18 cellular contexts compared by ENCODE assay signal in genomic region chr21:26832513-26832912, GRCh38. TPM values are rescaled to one million over a fixed set of nuclear protein-coding genes. Genes with fewer than 3 reads are reported as not detected.
"Had no signal": no experiment of that assay in that cellular context is flagged by ENCODE, and none has a peak within 500 bp of the region (broad histone marks: within the 10 kb centered on the region; RNA-seq: fewer than 3 reads in every experiment).

No MANE protein-coding gene starts in this region.

- H3K4me3 Mint-ChIP-seq: activated naive CD4-positive, alpha-beta T cell treated with anti-CD3 and anti-CD28 coated beads, Interleukin-2, amount 50 U/mL, for 24 hours; dendritic cell treated with granulocyte-macrophage colony-stimulating factor and Interleukin-4, amounts not matched to agents 40 ng/mL and 50 ng/mL, for 4 days; naive thymus-derived CD8-positive, alpha-beta T cell had no signal

- H3K27ac ChIP-seq: esophagus muscularis mucosa, gastroesophageal sphincter, heart right ventricle, parathyroid adenoma, SJSA1, thyroid gland had no signal

- H3K9ac ChIP-seq: parathyroid adenoma had no signal

- H3K9me3 Mint-ChIP-seq: activated naive CD4-positive, alpha-beta T cell treated with anti-CD3 and anti-CD28 coated beads, Interleukin-2, amount 50 U/mL, for 24 hours; dendritic cell treated with granulocyte-macrophage colony-stimulating factor and Interleukin-4, amounts not matched to agents 40 ng/mL and 50 ng/mL, for 4 days; naive thymus-derived CD8-positive, alpha-beta T cell had no signal

- H3K27me3 Mint-ChIP-seq: dendritic cell treated with granulocyte-macrophage colony-stimulating factor and Interleukin-4, amounts not matched to agents 40 ng/mL and 50 ng/mL, for 4 days had no signal

- H3K36me3 Mint-ChIP-seq: activated naive CD4-positive, alpha-beta T cell treated with anti-CD3 and anti-CD28 coated beads, Interleukin-2, amount 50 U/mL, for 24 hours; naive thymus-derived CD8-positive, alpha-beta T cell had no signal

- H3K79me2 ChIP-seq: parathyroid adenoma had no signal

- H3K27me3 ChIP-seq: esophagus muscularis mucosa, gastroesophageal sphincter, heart right ventricle, SJSA1, thyroid gland had no signal

- H3K4me3 ChIP-seq: esophagus muscularis mucosa, gastroesophageal sphincter, heart right ventricle, SJSA1, thyroid gland had no signal

- H2AFZ ChIP-seq: parathyroid adenoma had no signal

- DNase-seq: activated CD4-positive, alpha-beta T cell treated with anti-CD3 and anti-CD28 coated beads, Interleukin-2, amount 50 U/mL, for 1 hour; activated CD4-positive, CD25-positive, alpha-beta regulatory T cell; activated T-cell treated with anti-CD3 and anti-CD28 coated beads, Interleukin-2, amount 50 U/mL, for 1 hour; amniotic stem cell; effector memory CD4-positive, alpha-beta T cell; heart right ventricle; mesendoderm; naive thymus-derived CD8-positive, alpha-beta T cell; stimulated activated CD4-positive, alpha-beta T cell treated with anti-CD3 and anti-CD28 coated beads, Interleukin-4, amount 100 ng/mL, for 24 hours; stimulated activated naive CD4-positive, alpha-beta T cell; thyroid gland had no signal

- H3K9me3 ChIP-seq: esophagus muscularis mucosa, gastroesophageal sphincter, heart right ventricle, SJSA1, thyroid gland had no signal

- ATAC-seq: naive thymus-derived CD8-positive, alpha-beta T cell; sciatic nerve had no signal

- H3K27ac Mint-ChIP-seq: activated naive CD4-positive, alpha-beta T cell treated with anti-CD3 and anti-CD28 coated beads, Interleukin-2, amount 50 U/mL, for 24 hours; dendritic cell treated with granulocyte-macrophage colony-stimulating factor and Interleukin-4, amounts not matched to agents 40 ng/mL and 50 ng/mL, for 4 days; naive thymus-derived CD8-positive, alpha-beta T cell had no signal

- H3K4me1 ChIP-seq: parathyroid adenoma, thyroid gland had no signal

RNA-seq across cellular contexts. Expression of gene ADAMTS1, which starts 12.7 kb away (rescaled TPM):
- total RNA-seq: naive thymus-derived CD8-positive, alpha-beta T cell had no signal
